ENCODE assay signal across 9 cellular contexts in genomic region chr1:183185941-183186490, GRCh38. TPM values are rescaled to one million over a fixed set of nuclear protein-coding genes. Genes with fewer than 3 reads are reported as not detected.
DNase-seq lines count a peak whose midpoint lies in the region; ATAC-seq, FAIRE-seq and TF ChIP-seq lines count a peak whose summit lies in the region.
"Had no signal": no experiment of that assay in that cellular context is flagged by ENCODE, and none has a peak within 500 bp of the region (broad histone marks: within the 10 kb centered on the region; RNA-seq: fewer than 3 reads in every experiment).

LAMC2 (plus strand) TSS chr1:183186264; CDS start chr1:183186353, 89 bp downstream.

- H4K12ac ChIP-seq in trophoblast cell (ENCODE audit: low read depth, low read length), result peak within 1 kb of the TSS; percentile 65

- H3K9me3 ChIP-seq in cardiac muscle cell (ENCODE audit: low read depth) (no peaks in the 10 kb centered on the region), trophoblast cell (ENCODE audit: insufficient read depth, low read depth, low read length) (no peaks in the 10 kb centered on the region)

- H3K27me3 ChIP-seq in cardiac muscle cell, result peaks cover 19% of the 10 kb centered on the region
- no peaks in the 10 kb centered on the region for H3K27me3 ChIP-seq in trophoblast cell (ENCODE audit: insufficient read depth, low read length)

- peak within 1 kb of the TSS; percentile 70 for H3K9ac ChIP-seq in trophoblast cell (ENCODE audit: low read length)

- H2BK5ac ChIP-seq in trophoblast cell (ENCODE audit: low read depth, low read length, poor library complexity), result peak within 1 kb of the TSS; percentile 55

- peak within 1 kb of the TSS; percentile 72 for H2BK12ac ChIP-seq in trophoblast cell (ENCODE audit: low read length)

- peak within 1 kb of the TSS; percentile 88 for H4K8ac ChIP-seq in trophoblast cell (ENCODE audit: low read depth, low read length)

- TF ChIP-seq CTCF in activated CD8-positive, alpha-beta T cell treated with anti-CD3 and anti-CD28 coated beads for 36 hours (IDR thresholded peaks at IDR 0.05), result no peak
- TF ChIP-seq CTCF in cardiac muscle cell (IDR thresholded peaks at IDR 0.05; ENCODE audit: low read depth, low read length), result peak; percentile 18

- POLR2A ChIA-PET in activated CD8-positive, alpha-beta T cell treated with anti-CD3 and anti-CD28 coated beads for 36 hours (lab: Charles Lee), result no interaction called here

- H3K18ac ChIP-seq in trophoblast cell (ENCODE audit: low read length), result peak within 1 kb of the TSS; percentile 73

- peak within 1 kb of the TSS; percentile 34 for H3K4me3 ChIP-seq in cardiac muscle cell
- peak within 1 kb of the TSS; percentile 65 for H3K4me3 ChIP-seq in trophoblast cell (ENCODE audit: low read depth, low read length)

- H2BK120ac ChIP-seq in trophoblast cell (ENCODE audit: insufficient read depth, low read length, poor library complexity), result peak within 1 kb of the TSS; percentile 65

- H2AFZ ChIP-seq in trophoblast cell (ENCODE audit: insufficient read depth, low read length, poor library complexity), result peak within 1 kb of the TSS; percentile 82

- H3K36me3 ChIP-seq in cardiac muscle cell (no peaks in the 10 kb centered on the region), trophoblast cell (ENCODE audit: control insufficient read depth in 1 of 2, insufficient read depth in 2 of 2, low read length in 2 of 2) (no peaks in the 10 kb centered on the region)

- H3K4me1 ChIP-seq in cardiac muscle cell (ENCODE audit: low read depth) (no peaks in the 10 kb centered on the region), trophoblast cell (ENCODE audit: control insufficient read depth in 1 of 2, insufficient read depth in 2 of 2, low read length in 2 of 2) (peaks cover 3 to 5% of the 10 kb centered on the region in 2 experiments)

- H4K91ac ChIP-seq in trophoblast cell (ENCODE audit: low read depth, low read length), result peak within 1 kb of the TSS; percentile 82

- peak within 1 kb of the TSS; percentile 85 for H3K4me2 ChIP-seq in trophoblast cell (ENCODE audit: low read length)

- ATAC-seq in activated CD8-positive, alpha-beta T cell treated with anti-CD3 and anti-CD28 coated beads for 36 hours, result peak; percentile 98
- no peak for ATAC-seq in GM19467 (IDR thresholded peaks at IDR 0.05; ENCODE audit: unreplicated experiment)

- H3K79me1 ChIP-seq in trophoblast cell (ENCODE audit: low read length), result peaks cover 8% of the 10 kb centered on the region

- H3K27me3 Mint-ChIP-seq in activated CD8-positive, alpha-beta T cell treated with anti-CD3 and anti-CD28 coated beads for 36 hours, result peaks cover 20% of the 10 kb centered on the region

- H3K36me3 Mint-ChIP-seq in activated CD8-positive, alpha-beta T cell treated with anti-CD3 and anti-CD28 coated beads for 36 hours (ENCODE audit: low read depth), result no peaks in the 10 kb centered on the region

- WGBS in trophoblast cell (ENCODE audit: extremely low coverage, insufficient coverage, insufficient read length), result no CpG with 5 or more reads among the region's 30 CpGs

- H3K4ac ChIP-seq in trophoblast cell (ENCODE audit: low read depth, low read length), result peak within 1 kb of the TSS; percentile 74

- H3K23ac ChIP-seq in trophoblast cell (ENCODE audit: low read length), result no peak within 1 kb of the TSS

- no peak for FAIRE-seq in HTR-8/SVneo (lab: Jason Lieb, UNC)

- H2AK5ac ChIP-seq in trophoblast cell (ENCODE audit: low read length), result peak within 1 kb of the TSS; percentile 45

- intact Hi-C loops in activated CD8-positive, alpha-beta T cell treated with anti-CD3 and anti-CD28 coated beads for 36 hours (cut with micrococcal nuclease), result no loop called here

- no peak within 1 kb of the TSS for H3K27ac Mint-ChIP-seq in activated CD8-positive, alpha-beta T cell treated with anti-CD3 and anti-CD28 coated beads for 36 hours

- H3K27ac ChIP-seq in cardiac muscle cell (no peak within 1 kb of the TSS), trophoblast cell (ENCODE audit: low read depth, low read length) (peak within 1 kb of the TSS; percentile 75)

- H3K14ac ChIP-seq in trophoblast cell (ENCODE audit: low read length), result peak within 1 kb of the TSS; percentile 24

- H3K4me3 Mint-ChIP-seq in activated CD8-positive, alpha-beta T cell treated with anti-CD3 and anti-CD28 coated beads for 36 hours, result no peak within 1 kb of the TSS

- H3K79me2 ChIP-seq in trophoblast cell (ENCODE audit: control insufficient read depth, insufficient read depth, low read length, poor library complexity), result peaks cover 3% of the 10 kb centered on the region

- no peaks in the 10 kb centered on the region for H3K9me3 Mint-ChIP-seq in activated CD8-positive, alpha-beta T cell treated with anti-CD3 and anti-CD28 coated beads for 36 hours

- peak; percentile 92 for DNase-seq in HT-29 (ENCODE audit: low spot score)
- peak; percentile 60 for DNase-seq in activated CD8-positive, alpha-beta T cell treated with anti-CD3 and anti-CD28 coated beads for 36 hours
- DNase-seq in cardiac muscle cell (ENCODE audit: low read depth in 1 of 2, low spot score in 1 of 2), result peak in 1 of 2 donors; percentile 62
- DNase-seq in trophoblast cell, result peak; percentile 91 to 93
- DNase-seq in RPMI8226, result no peak
- no peak for DNase-seq in NCI-H446 (lab: John Stamatoyannopoulos, UW)
- no peak for DNase-seq in HTR-8/SVneo (ENCODE audit: insufficient read length, low spot score)

- H3K4me1 Mint-ChIP-seq in activated CD8-positive, alpha-beta T cell treated with anti-CD3 and anti-CD28 coated beads for 36 hours (ENCODE audit: low read depth), result peaks cover 8% of the 10 kb centered on the region

- CTCF ChIA-PET in activated CD8-positive, alpha-beta T cell treated with anti-CD3 and anti-CD28 coated beads for 36 hours (lab: Charles Lee), result interaction anchor here (0.8 kb wide), 1 partner anchor 114 kb away, joined by 3 read pairs; no protein-coding TSS in a partner anchor

RNA-seq across cellular contexts. Expression of gene LAMC2, which starts in this region (rescaled TPM):
- total RNA-seq in HT-29 (2014; rRNA removed; shearing (Covaris generic)), result 4.3 and 5.0 TPM in 2 replicates
- not detected for total RNA-seq in activated CD8-positive, alpha-beta T cell treated with anti-CD3 and anti-CD28 coated beads for 36 hours
- total RNA-seq in cardiac muscle cell, result 0.32 and 0.42 TPM in 2 replicates
- polyA plus RNA-seq in cardiac muscle cell, result 0.36 and 0.43 TPM in 2 replicates
- polyA plus RNA-seq in trophoblast cell (2013), result 22.9 and 24.7 TPM in 2 replicates
- total RNA-seq: mononuclear cell had no signal

Comparison
In these comparisons a context has a peak if more than half of its experiments do, and no peak if none do; other contexts are left out.
1. Peak in DNase-seq and ATAC-seq in activated CD8-positive, alpha-beta T cell treated with anti-CD3 and anti-CD28 coated beads for 36 hours; RNA of the gene not detected or under 1 TPM.
2. DNase-seq: peak in HT-29 (single experiment) and trophoblast cell (2 of 2); none in RPMI8226 (single experiment), NCI-H446 (0 of 2) and HTR-8/SVneo (single experiment).